1 cellular context compared by ENCODE assay signal in the genomic region with DNA sequence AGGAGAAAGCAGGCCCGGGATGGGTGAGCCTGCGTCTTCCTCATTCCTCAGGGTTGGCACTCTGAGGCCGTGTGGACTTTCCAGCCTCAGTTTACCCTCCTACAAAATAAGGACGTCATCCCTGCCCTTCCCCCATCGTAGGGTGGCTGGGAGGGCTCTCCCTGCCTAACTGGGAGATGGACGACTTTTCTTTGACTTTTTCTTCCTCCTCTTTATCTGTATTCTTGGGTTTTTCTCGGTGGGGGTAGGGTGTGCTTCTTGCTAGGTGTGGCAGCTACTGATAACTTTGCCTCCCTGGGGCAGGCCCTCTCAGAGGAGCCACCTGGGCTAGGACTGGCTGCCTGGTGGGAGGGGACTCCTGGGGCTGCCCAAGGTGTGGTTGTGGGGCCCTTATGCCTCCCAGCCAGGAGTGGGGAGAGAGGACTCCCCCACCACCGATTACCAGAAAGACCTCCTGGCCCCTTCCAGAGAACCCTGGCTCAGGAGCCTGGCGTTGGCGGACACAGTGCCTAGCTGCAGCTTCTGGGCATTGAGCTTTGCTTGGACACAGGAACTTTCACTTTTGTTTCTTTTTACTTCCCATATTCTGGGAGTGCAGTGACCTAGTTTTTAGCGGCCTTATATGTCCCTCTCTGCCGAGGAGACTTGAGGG.
TF ChIP-seq lines count a peak whose summit lies in the region.

No MANE protein-coding gene starts in this region.

TF ChIP-seq in GM23338, 12 proteins besides CTCF, POLR2A, EP300 and RAD21 (continued from another document):
- TF ChIP-seq, protein P1, sequence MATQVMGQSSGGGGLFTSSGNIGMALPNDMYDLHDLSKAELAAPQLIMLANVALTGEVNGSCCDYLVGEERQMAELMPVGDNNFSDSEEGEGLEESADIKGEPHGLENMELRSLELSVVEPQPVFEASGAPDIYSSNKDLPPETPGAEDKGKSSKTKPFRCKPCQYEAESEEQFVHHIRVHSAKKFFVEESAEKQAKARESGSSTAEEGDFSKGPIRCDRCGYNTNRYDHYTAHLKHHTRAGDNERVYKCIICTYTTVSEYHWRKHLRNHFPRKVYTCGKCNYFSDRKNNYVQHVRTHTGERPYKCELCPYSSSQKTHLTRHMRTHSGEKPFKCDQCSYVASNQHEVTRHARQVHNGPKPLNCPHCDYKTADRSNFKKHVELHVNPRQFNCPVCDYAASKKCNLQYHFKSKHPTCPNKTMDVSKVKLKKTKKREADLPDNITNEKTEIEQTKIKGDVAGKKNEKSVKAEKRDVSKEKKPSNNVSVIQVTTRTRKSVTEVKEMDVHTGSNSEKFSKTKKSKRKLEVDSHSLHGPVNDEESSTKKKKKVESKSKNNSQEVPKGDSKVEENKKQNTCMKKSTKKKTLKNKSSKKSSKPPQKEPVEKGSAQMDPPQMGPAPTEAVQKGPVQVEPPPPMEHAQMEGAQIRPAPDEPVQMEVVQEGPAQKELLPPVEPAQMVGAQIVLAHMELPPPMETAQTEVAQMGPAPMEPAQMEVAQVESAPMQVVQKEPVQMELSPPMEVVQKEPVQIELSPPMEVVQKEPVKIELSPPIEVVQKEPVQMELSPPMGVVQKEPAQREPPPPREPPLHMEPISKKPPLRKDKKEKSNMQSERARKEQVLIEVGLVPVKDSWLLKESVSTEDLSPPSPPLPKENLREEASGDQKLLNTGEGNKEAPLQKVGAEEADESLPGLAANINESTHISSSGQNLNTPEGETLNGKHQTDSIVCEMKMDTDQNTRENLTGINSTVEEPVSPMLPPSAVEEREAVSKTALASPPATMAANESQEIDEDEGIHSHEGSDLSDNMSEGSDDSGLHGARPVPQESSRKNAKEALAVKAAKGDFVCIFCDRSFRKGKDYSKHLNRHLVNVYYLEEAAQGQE (IDR thresholded peaks at IDR 0.05; ENCODE audit: unreplicated experiment) = no peak
- TF ChIP-seq, protein P2, sequence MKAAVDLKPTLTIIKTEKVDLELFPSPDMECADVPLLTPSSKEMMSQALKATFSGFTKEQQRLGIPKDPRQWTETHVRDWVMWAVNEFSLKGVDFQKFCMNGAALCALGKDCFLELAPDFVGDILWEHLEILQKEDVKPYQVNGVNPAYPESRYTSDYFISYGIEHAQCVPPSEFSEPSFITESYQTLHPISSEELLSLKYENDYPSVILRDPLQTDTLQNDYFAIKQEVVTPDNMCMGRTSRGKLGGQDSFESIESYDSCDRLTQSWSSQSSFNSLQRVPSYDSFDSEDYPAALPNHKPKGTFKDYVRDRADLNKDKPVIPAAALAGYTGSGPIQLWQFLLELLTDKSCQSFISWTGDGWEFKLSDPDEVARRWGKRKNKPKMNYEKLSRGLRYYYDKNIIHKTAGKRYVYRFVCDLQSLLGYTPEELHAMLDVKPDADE (IDR thresholded peaks at IDR 0.05) = no peak
- no peak for TF ChIP-seq JUNB (IDR thresholded peaks at IDR 0.05; ENCODE audit: unreplicated experiment)
TF ChIP-seq in GM23338: peak in this region for 0.
